In the genomic region with DNA sequence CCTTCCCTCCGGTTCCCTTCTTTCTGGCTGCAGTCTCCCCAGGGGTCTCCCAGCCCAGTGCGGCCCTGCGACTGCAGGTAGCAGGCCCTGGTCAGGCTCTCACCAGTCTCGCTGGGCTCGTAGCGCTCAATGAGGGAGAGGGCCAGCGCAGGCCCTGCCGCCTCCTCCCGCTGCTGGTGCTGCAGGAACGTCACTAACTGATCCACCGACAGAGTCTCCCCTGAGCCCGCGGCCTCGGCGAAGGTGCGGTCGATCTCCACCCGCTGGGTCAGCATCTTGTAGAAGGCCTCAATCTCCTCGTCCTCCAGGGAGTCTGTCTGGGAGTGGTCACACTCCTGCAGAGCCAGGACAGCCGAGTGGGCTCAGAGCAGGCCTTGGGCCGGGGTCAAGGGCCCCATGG, we compare ENCODE assay signal across 1 cellular context.
TF ChIP-seq lines count a peak whose summit lies in the region.

No MANE protein-coding gene starts in this region.

TF ChIP-seq in GM23338, 12 proteins besides CTCF, POLR2A, EP300 and RAD21 (continued from another document):
- TF ChIP-seq STAT1 (IDR thresholded peaks at IDR 0.05; ENCODE audit: unreplicated experiment) = no peak
- TF ChIP-seq JUNB (IDR thresholded peaks at IDR 0.05; ENCODE audit: unreplicated experiment) = no peak
